Comparison of ENCODE assay signal across 9 cellular contexts in the genomic region with DNA sequence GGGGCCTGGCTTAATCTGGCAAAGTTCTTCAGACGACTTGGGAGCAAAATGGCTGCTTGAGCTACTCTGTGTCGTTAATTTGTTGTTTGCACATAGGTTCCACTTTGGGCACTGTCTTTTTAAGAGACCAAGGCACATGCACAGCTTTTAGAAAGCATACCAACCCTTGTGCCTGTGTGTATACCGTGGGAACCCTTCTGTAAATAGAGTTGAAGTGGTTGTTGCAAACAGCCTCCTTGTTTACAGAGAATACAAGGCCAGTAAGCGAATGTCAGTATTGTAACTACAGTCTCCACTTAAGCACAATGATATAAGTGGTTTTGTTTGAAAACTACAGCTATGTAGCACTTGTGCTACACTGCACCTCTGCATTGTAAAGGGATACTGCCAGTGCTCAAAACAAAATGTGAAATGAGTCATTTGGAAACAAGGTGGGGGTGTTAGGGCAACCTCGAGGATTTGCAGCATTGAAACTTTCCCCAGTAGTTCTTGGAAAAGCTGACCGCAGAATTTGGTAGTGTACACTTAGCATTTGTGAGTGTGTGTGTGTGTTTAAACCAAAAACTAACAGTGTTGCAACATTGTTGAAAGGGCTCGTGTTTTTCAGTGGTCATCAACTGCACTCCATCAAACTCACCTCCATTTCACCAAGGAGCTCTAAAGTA.
DNase-seq lines count a peak whose midpoint lies in the region; TF ChIP-seq lines count a peak whose summit lies in the region.
"Had no signal": no experiment of that assay in that cellular context is flagged by ENCODE, and none has a peak within 500 bp of the region (broad histone marks: within the 10 kb centered on the region; RNA-seq: fewer than 3 reads in every experiment).

No MANE protein-coding gene starts in this region.

- H3K4me2 ChIP-seq in KMS-11: peak overlapping the region; percentile 41

- H3K79me2 ChIP-seq in KMS-11 (ENCODE audit: insufficient read depth, low read depth): no peaks in the 10 kb centered on the region

- H3K4me3 ChIP-seq in KMS-11 (IDR thresholded peaks at IDR 0.05; ENCODE audit: insufficient read depth, low read depth, low read length): no peak overlapping the region
- no peak overlapping the region for H3K4me3 ChIP-seq in brain microvascular endothelial cell (ENCODE audit: low read depth, low read length)

- H3K9ac ChIP-seq in KMS-11: no peak overlapping the region

- in situ Hi-C loops in brain microvascular endothelial cell (cut with HindIII; ENCODE audit: low pct_ligation_motif_present, low sequenced_read_pairs): no loop called here

- peaks cover 24% of the 10 kb centered on the region for H3K4me1 ChIP-seq in KMS-11 (ENCODE audit: low read depth, poor library complexity, severe bottlenecking)

- peak overlapping the region; percentile 24; the same call in 1 of the 2 replicates for H3K27ac ChIP-seq in KMS-11
- H3K27ac ChIP-seq in brain microvascular endothelial cell: no peak overlapping the region

- no peaks in the 10 kb centered on the region for H3K27me3 Mint-ChIP-seq in stimulated activated naive CD8-positive, alpha-beta T cell treated with anti-CD3 and anti-CD28 coated beads, Interleukin-15, Interleukin-2, amounts not matched to agents 100 ng/mL and 50 ng/mL, for 24 hours
- H3K27me3 Mint-ChIP-seq: naive thymus-derived CD4-positive, alpha-beta T cell had no signal

- H3K27ac Mint-ChIP-seq in stimulated activated naive CD8-positive, alpha-beta T cell treated with anti-CD3 and anti-CD28 coated beads, Interleukin-15, Interleukin-2, amounts not matched to agents 100 ng/mL and 50 ng/mL, for 24 hours: peak overlapping the region; percentile 82

- H3K4me1 Mint-ChIP-seq in stimulated activated naive CD8-positive, alpha-beta T cell treated with anti-CD3 and anti-CD28 coated beads, Interleukin-15, Interleukin-2, amounts not matched to agents 100 ng/mL and 50 ng/mL, for 24 hours (ENCODE audit: low read depth): peaks cover 47% of the 10 kb centered on the region

- DNase-seq in activated CD4-positive, alpha-beta T cell treated with anti-CD3 and anti-CD28 coated beads for 4 hours: peak; percentile 15 to 30
- no peak for DNase-seq in activated CD4-positive, alpha-beta T cell treated with anti-CD3 and anti-CD28 coated beads, Interleukin-2, amount 50 U/mL, for 1 hour
- DNase-seq in astrocyte of the hippocampus (ENCODE audit: low read depth, low spot score): peak; percentile 85
- no peak for DNase-seq in brain microvascular endothelial cell
- DNase-seq in occipital lobe (lab: John Stamatoyannopoulos, UW): no peak
- no peak for DNase-seq in COR-L47 (lab: John Stamatoyannopoulos, UW)

- H3K9me3 Mint-ChIP-seq in stimulated activated naive CD8-positive, alpha-beta T cell treated with anti-CD3 and anti-CD28 coated beads, Interleukin-15, Interleukin-2, amounts not matched to agents 100 ng/mL and 50 ng/mL, for 24 hours: no peaks in the 10 kb centered on the region

- H4K20me1 ChIP-seq in KMS-11 (ENCODE audit: insufficient read depth): no peaks in the 10 kb centered on the region

- peaks cover 85% of the 10 kb centered on the region for H3K36me3 Mint-ChIP-seq in stimulated activated naive CD8-positive, alpha-beta T cell treated with anti-CD3 and anti-CD28 coated beads, Interleukin-15, Interleukin-2, amounts not matched to agents 100 ng/mL and 50 ng/mL, for 24 hours (ENCODE audit: low read depth)

- no peak overlapping the region for H2AFZ ChIP-seq in KMS-11 (ENCODE audit: low read depth)

- peak overlapping the region; percentile 64 for H3K4me3 Mint-ChIP-seq in stimulated activated naive CD8-positive, alpha-beta T cell treated with anti-CD3 and anti-CD28 coated beads, Interleukin-15, Interleukin-2, amounts not matched to agents 100 ng/mL and 50 ng/mL, for 24 hours

- TF ChIP-seq CTCF in KMS-11 (conservative IDR thresholded peaks at IDR 0.05; ENCODE audit: low read depth, low read length) (no peak), brain microvascular endothelial cell (IDR thresholded peaks at IDR 0.05; ENCODE audit: low read depth, low read length, missing control alignments) (no peak)

- no peaks in the 10 kb centered on the region for H3K27me3 ChIP-seq in KMS-11 (ENCODE audit: insufficient read depth, low read depth)
- H3K27me3 ChIP-seq in brain microvascular endothelial cell (replicated peaks): no peaks in the 10 kb centered on the region

- H3K36me3 ChIP-seq in KMS-11 (ENCODE audit: insufficient read depth) (no peaks in the 10 kb centered on the region), brain microvascular endothelial cell (replicated peaks) (no peaks in the 10 kb centered on the region)

Comparison
In these comparisons a context has a peak if more than half of its experiments do, and no peak if none do; other contexts are left out.
1. DNase-seq: peak in activated CD4-positive, alpha-beta T cell treated with anti-CD3 and anti-CD28 coated beads for 4 hours (2 of 2) and astrocyte of the hippocampus (single experiment); none in activated CD4-positive, alpha-beta T cell treated with anti-CD3 and anti-CD28 coated beads, Interleukin-2, amount 50 U/mL, for 1 hour (single experiment), brain microvascular endothelial cell (single experiment), occipital lobe (single experiment) and COR-L47 (single experiment).